ENCODE assay signal across 2 cellular contexts in the genomic region with DNA sequence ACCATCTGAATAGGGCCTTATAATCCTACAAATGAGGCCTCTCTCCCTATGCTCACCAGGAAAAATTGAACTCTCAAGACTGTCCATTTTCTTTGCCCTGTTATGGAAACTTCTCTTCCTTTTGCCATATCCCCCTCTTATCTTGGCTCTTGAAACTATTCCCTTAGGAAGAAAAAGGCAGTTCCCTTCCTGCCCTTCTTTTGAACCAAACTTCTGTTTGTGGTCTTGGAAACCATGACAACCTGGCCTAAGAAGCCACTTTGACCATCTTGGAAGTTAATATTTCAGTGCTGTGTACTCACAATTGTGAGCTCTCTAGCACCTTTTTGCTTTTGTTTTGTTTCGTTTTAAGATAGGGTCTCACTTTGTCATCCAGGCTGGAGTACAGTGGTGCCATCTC.
TF ChIP-seq lines count a peak whose summit lies in the region.

No MANE protein-coding gene starts in this region.

TF ChIP-seq in liver, 16 proteins besides CTCF, POLR2A, EP300 and RAD21:
- TF ChIP-seq, protein P1, sequence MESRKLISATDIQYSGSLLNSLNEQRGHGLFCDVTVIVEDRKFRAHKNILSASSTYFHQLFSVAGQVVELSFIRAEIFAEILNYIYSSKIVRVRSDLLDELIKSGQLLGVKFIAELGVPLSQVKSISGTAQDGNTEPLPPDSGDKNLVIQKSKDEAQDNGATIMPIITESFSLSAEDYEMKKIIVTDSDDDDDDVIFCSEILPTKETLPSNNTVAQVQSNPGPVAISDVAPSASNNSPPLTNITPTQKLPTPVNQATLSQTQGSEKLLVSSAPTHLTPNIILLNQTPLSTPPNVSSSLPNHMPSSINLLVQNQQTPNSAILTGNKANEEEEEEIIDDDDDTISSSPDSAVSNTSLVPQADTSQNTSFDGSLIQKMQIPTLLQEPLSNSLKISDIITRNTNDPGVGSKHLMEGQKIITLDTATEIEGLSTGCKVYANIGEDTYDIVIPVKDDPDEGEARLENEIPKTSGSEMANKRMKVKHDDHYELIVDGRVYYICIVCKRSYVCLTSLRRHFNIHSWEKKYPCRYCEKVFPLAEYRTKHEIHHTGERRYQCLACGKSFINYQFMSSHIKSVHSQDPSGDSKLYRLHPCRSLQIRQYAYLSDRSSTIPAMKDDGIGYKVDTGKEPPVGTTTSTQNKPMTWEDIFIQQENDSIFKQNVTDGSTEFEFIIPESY (IDR thresholded peaks at IDR 0.05) = no peak
- TF ChIP-seq RXRA (IDR thresholded peaks at IDR 0.05) (peak in 1 of 2 donors; percentile 3), SP1 (IDR thresholded peaks at IDR 0.05) (no peak), NR2F2 (IDR thresholded peaks at IDR 0.05) (peak; percentile 55)
- TF ChIP-seq, protein P2, sequence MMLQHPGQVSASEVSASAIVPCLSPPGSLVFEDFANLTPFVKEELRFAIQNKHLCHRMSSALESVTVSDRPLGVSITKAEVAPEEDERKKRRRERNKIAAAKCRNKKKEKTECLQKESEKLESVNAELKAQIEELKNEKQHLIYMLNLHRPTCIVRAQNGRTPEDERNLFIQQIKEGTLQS (IDR thresholded peaks at IDR 0.05) = no peak

TF ChIP-seq in HepG2, 621 proteins besides CTCF, POLR2A, EP300 and RAD21:
- TF ChIP-seq RFXANK (CRISPR knock-in tag; IDR thresholded peaks at IDR 0.05) = no peak
- no peak for TF ChIP-seq ZNF367 (CRISPR knock-in tag; IDR thresholded peaks at IDR 0.05; ENCODE audit: borderline replicate concordance)
- no peak for TF ChIP-seq SP2 (CRISPR knock-in tag; IDR thresholded peaks at IDR 0.05)
- TF ChIP-seq MTF2 (CRISPR knock-in tag; IDR thresholded peaks at IDR 0.05; ENCODE audit: borderline replicate concordance) = no peak
- no peak for TF ChIP-seq ZNF484 (CRISPR knock-in tag; IDR thresholded peaks at IDR 0.05; ENCODE audit: borderline replicate concordance, low read depth)
- no peak for TF ChIP-seq ZNF629 (CRISPR knock-in tag; conservative IDR thresholded peaks at IDR 0.05)
- TF ChIP-seq, protein P3, sequence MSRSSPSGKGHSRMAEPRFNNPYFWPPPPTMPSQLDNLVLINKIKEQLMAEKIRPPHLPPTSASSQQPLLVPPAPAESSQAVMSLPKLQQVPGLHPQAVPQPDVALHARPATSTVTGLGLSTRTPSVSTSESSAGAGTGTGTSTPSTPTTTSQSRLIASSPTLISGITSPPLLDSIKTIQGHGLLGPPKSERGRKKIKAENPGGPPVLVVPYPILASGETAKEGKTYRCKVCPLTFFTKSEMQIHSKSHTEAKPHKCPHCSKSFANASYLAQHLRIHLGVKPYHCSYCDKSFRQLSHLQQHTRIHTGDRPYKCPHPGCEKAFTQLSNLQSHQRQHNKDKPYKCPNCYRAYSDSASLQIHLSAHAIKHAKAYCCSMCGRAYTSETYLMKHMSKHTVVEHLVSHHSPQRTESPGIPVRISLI (CRISPR knock-in tag; IDR thresholded peaks at IDR 0.05; ENCODE audit: borderline replicate concordance) = no peak
- TF ChIP-seq ZFAT (CRISPR knock-in tag; conservative IDR thresholded peaks at IDR 0.05) = no peak
- TF ChIP-seq ZNF678 (CRISPR knock-in tag; IDR thresholded peaks at IDR 0.05) = no peak
- no peak for TF ChIP-seq NR2F2 (IDR thresholded peaks at IDR 0.05; ENCODE audit: borderline replicate concordance, low read depth)
- TF ChIP-seq, protein P4, sequence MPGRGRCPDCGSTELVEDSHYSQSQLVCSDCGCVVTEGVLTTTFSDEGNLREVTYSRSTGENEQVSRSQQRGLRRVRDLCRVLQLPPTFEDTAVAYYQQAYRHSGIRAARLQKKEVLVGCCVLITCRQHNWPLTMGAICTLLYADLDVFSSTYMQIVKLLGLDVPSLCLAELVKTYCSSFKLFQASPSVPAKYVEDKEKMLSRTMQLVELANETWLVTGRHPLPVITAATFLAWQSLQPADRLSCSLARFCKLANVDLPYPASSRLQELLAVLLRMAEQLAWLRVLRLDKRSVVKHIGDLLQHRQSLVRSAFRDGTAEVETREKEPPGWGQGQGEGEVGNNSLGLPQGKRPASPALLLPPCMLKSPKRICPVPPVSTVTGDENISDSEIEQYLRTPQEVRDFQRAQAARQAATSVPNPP (CRISPR knock-in tag; IDR thresholded peaks at IDR 0.05) = no peak
- TF ChIP-seq MAZ (IDR thresholded peaks at IDR 0.05; ENCODE audit: borderline replicate concordance, low read depth, low read length) = no peak
- no peak for TF ChIP-seq MAZ (CRISPR knock-in tag; IDR thresholded peaks at IDR 0.05; ENCODE audit: low read depth)
- TF ChIP-seq, protein P5, sequence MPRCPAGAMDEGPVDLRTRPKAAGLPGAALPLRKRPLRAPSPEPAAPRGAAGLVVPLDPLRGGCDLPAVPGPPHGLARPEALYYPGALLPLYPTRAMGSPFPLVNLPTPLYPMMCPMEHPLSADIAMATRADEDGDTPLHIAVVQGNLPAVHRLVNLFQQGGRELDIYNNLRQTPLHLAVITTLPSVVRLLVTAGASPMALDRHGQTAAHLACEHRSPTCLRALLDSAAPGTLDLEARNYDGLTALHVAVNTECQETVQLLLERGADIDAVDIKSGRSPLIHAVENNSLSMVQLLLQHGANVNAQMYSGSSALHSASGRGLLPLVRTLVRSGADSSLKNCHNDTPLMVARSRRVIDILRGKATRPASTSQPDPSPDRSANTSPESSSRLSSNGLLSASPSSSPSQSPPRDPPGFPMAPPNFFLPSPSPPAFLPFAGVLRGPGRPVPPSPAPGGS (CRISPR knock-in tag; IDR thresholded peaks at IDR 0.05) = no peak
- no peak for TF ChIP-seq ELF1 (CRISPR knock-in tag; IDR thresholded peaks at IDR 0.05)
- TF ChIP-seq EZH2 (conservative IDR thresholded peaks at IDR 0.05; ENCODE audit: low read depth, low read length) = no peak
- TF ChIP-seq JUN (CRISPR knock-in tag; IDR thresholded peaks at IDR 0.05) = no peak
- TF ChIP-seq ISL2 (CRISPR knock-in tag; IDR thresholded peaks at IDR 0.05) = no peak
- TF ChIP-seq, protein P6, sequence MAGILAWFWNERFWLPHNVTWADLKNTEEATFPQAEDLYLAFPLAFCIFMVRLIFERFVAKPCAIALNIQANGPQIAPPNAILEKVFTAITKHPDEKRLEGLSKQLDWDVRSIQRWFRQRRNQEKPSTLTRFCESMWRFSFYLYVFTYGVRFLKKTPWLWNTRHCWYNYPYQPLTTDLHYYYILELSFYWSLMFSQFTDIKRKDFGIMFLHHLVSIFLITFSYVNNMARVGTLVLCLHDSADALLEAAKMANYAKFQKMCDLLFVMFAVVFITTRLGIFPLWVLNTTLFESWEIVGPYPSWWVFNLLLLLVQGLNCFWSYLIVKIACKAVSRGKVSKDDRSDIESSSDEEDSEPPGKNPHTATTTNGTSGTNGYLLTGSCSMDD (CRISPR knock-in tag; IDR thresholded peaks at IDR 0.05) = no peak
